In the genomic region with DNA sequence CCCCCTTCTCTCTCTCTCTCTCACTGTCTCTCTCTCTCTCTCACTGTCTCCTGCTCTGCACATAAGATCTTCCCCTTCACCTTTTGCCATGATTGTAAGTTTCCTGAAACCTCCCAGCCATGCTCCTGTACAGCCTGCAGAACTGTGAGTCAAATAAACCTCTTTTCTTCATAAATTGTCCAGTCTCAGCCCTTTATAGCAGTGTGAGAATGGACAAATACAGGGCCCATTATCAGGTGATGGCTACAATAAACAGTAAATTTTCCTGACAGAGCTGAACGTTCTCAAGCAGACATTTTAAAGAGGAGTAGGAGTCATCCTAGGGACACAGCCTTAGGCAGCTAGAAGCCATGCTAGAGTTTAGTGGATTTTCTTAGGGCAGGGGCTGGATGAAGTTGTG, we compare ENCODE assay signal across 31 cellular contexts.
"Had no signal": no experiment of that assay in that cellular context is flagged by ENCODE, and none has a peak within 500 bp of the region (broad histone marks: within the 10 kb centered on the region; RNA-seq: fewer than 3 reads in every experiment).

No MANE protein-coding gene starts in this region.

- H3K36me3 ChIP-seq: esophagus squamous epithelium, heart right ventricle, left lung, ovary, sigmoid colon, transverse colon, upper lobe of right lung, uterus had no signal

- ATAC-seq: heart right ventricle; left cardiac atrium; left lung; mucosa of descending colon; naive thymus-derived CD4-positive, alpha-beta T cell; psoas muscle; right cardiac atrium; upper lobe of right lung had no signal

- H3K27me3 Mint-ChIP-seq: naive thymus-derived CD4-positive, alpha-beta T cell; stimulated activated naive B cell treated with anti-CD40 and anti-IgM and Interleukin-4, amounts not matched to agents 10 μg/mL and 1 μg/mL and 100 μg/mL, for 72 hours; stimulated activated naive CD8-positive, alpha-beta T cell treated with anti-CD3 and anti-CD28 coated beads, Interleukin-15, Interleukin-2, amounts not matched to agents 100 ng/mL and 50 ng/mL, for 24 hours had no signal

- H3K27ac ChIP-seq: coronary artery, esophagus squamous epithelium, heart right ventricle, left lung, ovary, psoas muscle, sigmoid colon, transverse colon, upper lobe of right lung, uterus had no signal

- H3K36me3 Mint-ChIP-seq: naive thymus-derived CD4-positive, alpha-beta T cell; stimulated activated naive B cell treated with anti-CD40 and anti-IgM and Interleukin-4, amounts not matched to agents 10 μg/mL and 1 μg/mL and 100 μg/mL, for 72 hours had no signal

- H3K27me3 ChIP-seq: esophagus squamous epithelium, heart right ventricle, left lung, ovary, sigmoid colon, transverse colon, upper lobe of right lung, uterus had no signal

- DNase-seq: dermis blood vessel endothelial cell; effector memory CD4-positive, alpha-beta T cell; erythroblast; esophagus squamous epithelium; foreskin melanocyte; glutamatergic neuron; heart right ventricle; hippocampal formation; left cardiac atrium; left lung; mesenchymal stem cell; mucosa of descending colon; naive thymus-derived CD4-positive, alpha-beta T cell; occipital lobe; ovary; posterior cingulate gyrus; psoas muscle; right cardiac atrium; sigmoid colon; stimulated activated CD4-positive, alpha-beta T cell treated with anti-CD3 and anti-CD28 coated beads, Interleukin-15, amount 100 ng/mL, for 24 hours; stimulated activated CD4-positive, alpha-beta T cell treated with anti-CD3 and anti-CD28 coated beads, Interleukin-2, amount 100 ng/mL, for 48 hours; stimulated activated naive B cell treated with anti-CD40 and anti-IgM and Interleukin-4, amounts not matched to agents 10 μg/mL and 1 μg/mL and 100 μg/mL, for 72 hours; transverse colon; upper lobe of right lung; uterus had no signal

- H3K4me1 ChIP-seq: esophagus squamous epithelium, heart right ventricle, left lung, psoas muscle, sigmoid colon, transverse colon, upper lobe of right lung, uterus had no signal

- FAIRE-seq: endometrium, islet of Langerhans had no signal

- H3K4me1 Mint-ChIP-seq: naive thymus-derived CD4-positive, alpha-beta T cell; nephron had no signal

- H3K9me3 ChIP-seq: esophagus squamous epithelium, mucosa of descending colon, ovary, psoas muscle, sigmoid colon, transverse colon, upper lobe of right lung, uterus had no signal

- H3K4me3 ChIP-seq: coronary artery, esophagus squamous epithelium, heart right ventricle, left lung, mucosa of descending colon, ovary, psoas muscle, sigmoid colon, transverse colon, upper lobe of right lung, uterus had no signal

- H3K9me3 Mint-ChIP-seq: nephron had no signal

- H3K27ac Mint-ChIP-seq: mesothelial cell of epicardium; naive thymus-derived CD4-positive, alpha-beta T cell; nephron; stimulated activated naive B cell treated with anti-CD40 and anti-IgM and Interleukin-4, amounts not matched to agents 10 μg/mL and 1 μg/mL and 100 μg/mL, for 72 hours; stimulated activated naive CD8-positive, alpha-beta T cell treated with anti-CD3 and anti-CD28 coated beads, Interleukin-15, Interleukin-2, amounts not matched to agents 100 ng/mL and 50 ng/mL, for 24 hours had no signal

- H3K4me3 Mint-ChIP-seq: mesothelial cell of epicardium; naive thymus-derived CD4-positive, alpha-beta T cell; nephron; stimulated activated naive B cell treated with anti-CD40 and anti-IgM and Interleukin-4, amounts not matched to agents 10 μg/mL and 1 μg/mL and 100 μg/mL, for 72 hours; stimulated activated naive CD8-positive, alpha-beta T cell treated with anti-CD3 and anti-CD28 coated beads, Interleukin-15, Interleukin-2, amounts not matched to agents 100 ng/mL and 50 ng/mL, for 24 hours had no signal
